ENCODE assay signal across 8 cellular contexts in the genomic region with DNA sequence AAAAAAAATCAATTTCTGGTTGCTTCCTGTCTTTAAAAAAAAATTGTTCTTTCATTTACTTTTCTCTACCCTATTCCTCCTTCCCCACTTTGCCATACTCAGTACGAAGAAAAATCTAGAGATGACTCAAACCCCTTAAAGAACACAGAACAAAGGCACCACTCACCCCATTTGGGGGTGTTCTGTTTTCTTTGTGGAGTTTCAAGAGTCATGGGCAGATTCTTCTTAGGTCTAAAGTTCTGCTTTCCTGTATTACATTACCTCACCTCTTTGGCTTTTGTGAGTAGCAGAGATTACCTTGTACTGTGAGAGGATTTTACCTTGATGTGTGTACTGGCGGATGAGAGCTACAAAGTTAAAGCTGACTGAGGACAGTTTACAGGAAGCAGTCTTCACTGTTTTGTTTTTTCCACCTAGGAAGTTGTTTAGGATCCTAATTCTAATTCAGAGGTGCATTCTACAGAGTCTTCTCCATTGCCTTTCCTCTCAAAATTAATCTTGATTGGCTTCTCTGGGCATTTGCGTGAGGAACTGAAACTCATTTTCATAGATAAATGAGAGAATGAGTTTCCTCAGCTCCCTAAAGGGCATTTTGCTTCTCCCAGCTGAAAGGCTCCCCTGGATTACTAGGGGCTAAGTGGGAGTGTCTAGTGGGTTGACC. TPM values are rescaled to one million over a fixed set of nuclear protein-coding genes. Genes with fewer than 3 reads are reported as not detected.
DNase-seq lines count a peak whose midpoint lies in the region; ATAC-seq and TF ChIP-seq lines count a peak whose summit lies in the region.

No MANE protein-coding gene starts in this region.

- H3K9me3 ChIP-seq in naive thymus-derived CD4-positive, alpha-beta T cell (ENCODE audit: control insufficient read depth in 2 of 3, low read length in 3 of 3), result peaks cover 0 to 4% (median 0%) of the 10 kb centered on the region in 3 experiments
- H3K9me3 ChIP-seq in gastrocnemius medialis, result no peaks in the 10 kb centered on the region

- H3K4me3 ChIP-seq in naive thymus-derived CD4-positive, alpha-beta T cell (ENCODE audit: low read length), result no peak overlapping the region
- H3K4me3 ChIP-seq in gastrocnemius medialis, result no peak overlapping the region

- intact Hi-C loops in naive thymus-derived CD4-positive, alpha-beta T cell (cut with micrococcal nuclease), result no loop called here
- intact Hi-C loops in CD14-positive monocyte (cut with micrococcal nuclease), result no loop called here
- intact Hi-C loops in gastrocnemius medialis (cut with DNase I; ENCODE audit: low total_unique reads), result no loop called here

- H3K27me3 ChIP-seq in naive thymus-derived CD4-positive, alpha-beta T cell (ENCODE audit: control insufficient read depth in 2 of 2, insufficient read depth in 2 of 2, low read length in 2 of 2), result no peaks in the 10 kb centered on the region
- H3K27me3 ChIP-seq in gastrocnemius medialis, result no peaks in the 10 kb centered on the region

- ATAC-seq in GM18873 (IDR thresholded peaks at IDR 0.05; ENCODE audit: low FRiP score, unreplicated experiment) (peak; percentile 86), HG02642 (IDR thresholded peaks at IDR 0.05; ENCODE audit: poor library complexity, unreplicated experiment) (peak; percentile 81), gastrocnemius medialis (no peak)
- ATAC-seq in naive thymus-derived CD4-positive, alpha-beta T cell, result peak; percentile 68

- DNase-seq in RPMI8226, result peak; percentile 4
- peak in 7 of 9 donors; percentile 9 to 45 (median 21) for DNase-seq in naive thymus-derived CD4-positive, alpha-beta T cell
- DNase-seq in CD14-positive monocyte (ENCODE audit: low spot score), result no peak
- no peak for DNase-seq in NCI-H2171 (lab: John Stamatoyannopoulos, UW)
- no peak for DNase-seq in SIG-M5 treated with dmso at 0.1 percent for 504 hours (lab: John Stamatoyannopoulos, UW; ENCODE audit: unreplicated experiment)
- no peak for DNase-seq in gastrocnemius medialis

- peaks cover 28 to 78% (median 69%) of the 10 kb centered on the region in 7 donors for H3K4me1 Mint-ChIP-seq in naive thymus-derived CD4-positive, alpha-beta T cell
- peaks cover 7% of the 10 kb centered on the region for H3K4me1 Mint-ChIP-seq in CD14-positive monocyte

- peak overlapping the region; percentile 24 for H3K27ac ChIP-seq in naive thymus-derived CD4-positive, alpha-beta T cell (ENCODE audit: low read depth, low read length)
- H3K27ac ChIP-seq in gastrocnemius medialis, result no peak overlapping the region

- H3K36me3 Mint-ChIP-seq in naive thymus-derived CD4-positive, alpha-beta T cell, result peaks cover 8 to 62% (median 27%) of the 10 kb centered on the region in 5 donors
- H3K36me3 Mint-ChIP-seq in CD14-positive monocyte, result peaks cover 54 to 75% of the 10 kb centered on the region in 2 donors

- TF ChIP-seq POLR2A in gastrocnemius medialis (IDR thresholded peaks at IDR 0.05), result no peak

- H3K27ac Mint-ChIP-seq in naive thymus-derived CD4-positive, alpha-beta T cell, result peak overlapping the region; percentile 66 to 95 (median 90)
- H3K27ac Mint-ChIP-seq in CD14-positive monocyte, result peak overlapping the region in 2 of 7 donors; percentile 9 to 63

- CTCF ChIA-PET in naive thymus-derived CD4-positive, alpha-beta T cell (lab: Charles Lee), result no interaction called here

- in situ Hi-C loops in gastrocnemius medialis (cut with MboI; ENCODE audit: low sequenced_read_pairs in 4 of 4), result no loop called here

- TF ChIP-seq CTCF in CD14-positive monocyte (IDR thresholded peaks at IDR 0.05) (no peak), gastrocnemius medialis (IDR thresholded peaks at IDR 0.05 in 4 of 5, conservative IDR thresholded peaks at IDR 0.05 in 1 of 5) (no peak)

- no peaks in the 10 kb centered on the region for H3K27me3 Mint-ChIP-seq in naive thymus-derived CD4-positive, alpha-beta T cell
- peaks cover 0 to 4% (median 0%) of the 10 kb centered on the region in 3 donors for H3K27me3 Mint-ChIP-seq in CD14-positive monocyte (ENCODE audit: low read depth in 3 of 3)

- peak overlapping the region in 9 of 10 donors; percentile 34 to 90 (median 73) for H3K4me3 Mint-ChIP-seq in naive thymus-derived CD4-positive, alpha-beta T cell
- no peak overlapping the region for H3K4me3 Mint-ChIP-seq in CD14-positive monocyte

- peaks cover 4 to 28% of the 10 kb centered on the region in 2 donors for H3K4me1 ChIP-seq in naive thymus-derived CD4-positive, alpha-beta T cell (ENCODE audit: control insufficient read depth in 2 of 2, insufficient read depth in 2 of 2, low read length in 2 of 2)
- no peaks in the 10 kb centered on the region for H3K4me1 ChIP-seq in gastrocnemius medialis

- peaks cover 0 to 5% (median 0%) of the 10 kb centered on the region in 3 experiments for H3K36me3 ChIP-seq in naive thymus-derived CD4-positive, alpha-beta T cell (ENCODE audit: control insufficient read depth in 2 of 3, insufficient read depth in 3 of 3, low read length in 3 of 3)
- no peaks in the 10 kb centered on the region for H3K36me3 ChIP-seq in gastrocnemius medialis

- POLR2A ChIA-PET in naive thymus-derived CD4-positive, alpha-beta T cell (lab: Charles Lee), result interaction anchor here (0.6 to 2.8 kb wide), 2 partner anchors 20 to 259 kb away, joined by 4 to 7 read pairs; a partner anchor contains a TSS

- peaks cover 0 to 19% (median 5%) of the 10 kb centered on the region in 11 donors for H3K9me3 Mint-ChIP-seq in naive thymus-derived CD4-positive, alpha-beta T cell
- peaks cover 32 to 58% (median 47%) of the 10 kb centered on the region in 7 donors for H3K9me3 Mint-ChIP-seq in CD14-positive monocyte

RNA-seq across cellular contexts. Expression of a gene that starts 20.7 kb away (rescaled TPM):
- 10 to 100 TPM; 30.9 to 57.9 (median 45.3) TPM for total RNA-seq in naive thymus-derived CD4-positive, alpha-beta T cell
- 10 to 100 TPM in 1 of 2 donors, 1 to 10 TPM in 1; 8.0 to 11.4 TPM for polyA plus RNA-seq in naive thymus-derived CD4-positive, alpha-beta T cell
- polyA plus RNA-seq in CD14-positive monocyte, result 10 to 100 TPM; 16.3 to 16.8 TPM
- 10 to 100 TPM; 22.3 to 27.6 (median 25.5) TPM for total RNA-seq in gastrocnemius medialis

RNA-seq across cellular contexts. Expression of a gene that starts 25.8 kb away (rescaled TPM):
- total RNA-seq in naive thymus-derived CD4-positive, alpha-beta T cell, result 10 to 100 TPM; 21.5 to 58.8 (median 39.4) TPM
- 100 to 1,000 TPM; 112 to 165 TPM for polyA plus RNA-seq in naive thymus-derived CD4-positive, alpha-beta T cell
- polyA plus RNA-seq in CD14-positive monocyte, result 10 to 100 TPM; 78.2 to 81.1 TPM
- total RNA-seq in gastrocnemius medialis, result 10 to 100 TPM; 11.7 to 28.7 (median 14.8) TPM

Comparison
In these comparisons a context has a peak if more than half of its experiments do, and no peak if none do; other contexts are left out.
1. ATAC-seq: peak in GM18873 (single experiment), HG02642 (single experiment) and naive thymus-derived CD4-positive, alpha-beta T cell (single experiment); none in gastrocnemius medialis (0 of 2).
2. DNase-seq: peak in RPMI8226 (single experiment) and naive thymus-derived CD4-positive, alpha-beta T cell (7 of 9); none in CD14-positive monocyte (single experiment), NCI-H2171 (single experiment), SIG-M5 treated with dmso at 0.1 percent for 504 hours (single experiment) and gastrocnemius medialis (0 of 2).
3. H3K4me3 Mint-ChIP-seq: peak in naive thymus-derived CD4-positive, alpha-beta T cell (9 of 10); none in CD14-positive monocyte (0 of 2).